33 cellular contexts compared by ENCODE assay signal in genomic region chr2:77640924-77641323, GRCh38.
"Had no signal": no experiment of that assay in that cellular context is flagged by ENCODE, and none has a peak within 500 bp of the region (broad histone marks: within the 10 kb centered on the region; RNA-seq: fewer than 3 reads in every experiment).

No MANE protein-coding gene starts in this region.

- FAIRE-seq: astrocyte, TTC549 had no signal

- H3K27me3 ChIP-seq: adrenal gland, body of pancreas, brain microvascular endothelial cell, breast epithelium had no signal

- ATAC-seq: activated CD8-positive, alpha-beta T cell treated with anti-CD3 and anti-CD28 coated beads for 36 hours; activated naive CD4-positive, alpha-beta T cell treated with anti-CD3 and anti-CD28 coated beads, Interleukin-2, amount 50 U/mL, for 72 hours; activated T-cell treated with anti-CD3 and anti-CD28 coated beads, Interleukin-2, amount 50 U/mL, for 4 hours; activated T-cell treated with anti-CD3 and anti-CD28 coated beads, Interleukin-2, amount 50 U/mL, for 72 hours; activated T-helper 17 cell treated with anti-CD3 and anti-CD28 coated beads, Interleukin-2, amount 50 U/mL, for 72 hours; body of pancreas had no signal

- H3K4me1 ChIP-seq: adrenal gland, body of pancreas, breast epithelium had no signal

- H3K9me3 ChIP-seq: adrenal gland, body of pancreas had no signal

- H3K27ac ChIP-seq: adrenal gland, body of pancreas, brain microvascular endothelial cell, breast epithelium, VCaP had no signal

- DNase-seq: activated B cell treated with CpG ODN at 0.5 μM for 24 hours; activated CD4-positive, alpha-beta memory T cell treated with anti-CD3 and anti-CD28 coated beads for 36 hours; activated CD4-positive, alpha-beta T cell treated with anti-CD3 and anti-CD28 coated beads for 4 hours; activated CD4-positive, alpha-beta T cell treated with anti-CD3 and anti-CD28 coated beads, Interleukin-2, amount 10 ng/mL, durations not matched to agents 24 days and 14 days; activated CD4-positive, alpha-beta T cell treated with anti-CD3 and anti-CD28 coated beads, Interleukin-2, amount 50 U/mL, for 1 hour; activated CD4-positive, alpha-beta T cell treated with anti-CD3 and anti-CD28 coated beads, Interleukin-2, amount 50 U/mL, for 4 hours; activated CD4-positive, CD25-positive, alpha-beta regulatory T cell treated with anti-CD3 and anti-CD28 coated beads, Interleukin-2, amount 50 U/mL, for 72 hours; activated CD8-positive, alpha-beta memory T cell treated with anti-CD3 and anti-CD28 coated beads, Interleukin-2, amount 50 U/mL, for 4 hours; activated CD8-positive, alpha-beta T cell treated with anti-CD3 and anti-CD28 coated beads for 36 hours; activated effector memory CD4-positive, alpha-beta T cell treated with anti-CD3 and anti-CD28 coated beads, Interleukin-2, amount 50 U/mL, for 16 hours; activated gamma-delta T cell treated with Interleukin-2 at 50 U/mL for 16 hours; activated naive CD4-positive, alpha-beta T cell; activated naive CD4-positive, alpha-beta T cell treated with anti-CD3 and anti-CD28 coated beads for 36 hours; activated naive CD4-positive, alpha-beta T cell treated with anti-CD3 and anti-CD28 coated beads, Interleukin-2, amount 50 U/mL, for 16 hours; activated naive CD8-positive, alpha-beta T cell treated with anti-CD3 and anti-CD28 coated beads for 36 hours; activated T-cell treated with anti-CD3 and anti-CD28 coated beads for 4 hours; activated T-cell treated with anti-CD3 and anti-CD28 coated beads, Interleukin-2, amount 50 U/mL, for 1 hour; activated T-cell treated with anti-CD3 and anti-CD28 coated beads, Interleukin-2, amount 50 U/mL, for 4 hours; activated T-cell treated with anti-CD3 and anti-CD28 coated beads, Interleukin-2, amount 50 U/mL, for 72 hours; adrenal gland; amniotic stem cell; aorta; body of pancreas; brain microvascular endothelial cell; central memory CD4-positive, alpha-beta T cell; T-helper 2 cell; T-helper 9 cell had no signal

- H3K36me3 ChIP-seq: adrenal gland, brain microvascular endothelial cell had no signal

- H3K4me3 ChIP-seq: adrenal gland, body of pancreas, breast epithelium had no signal
